In the genomic region with DNA sequence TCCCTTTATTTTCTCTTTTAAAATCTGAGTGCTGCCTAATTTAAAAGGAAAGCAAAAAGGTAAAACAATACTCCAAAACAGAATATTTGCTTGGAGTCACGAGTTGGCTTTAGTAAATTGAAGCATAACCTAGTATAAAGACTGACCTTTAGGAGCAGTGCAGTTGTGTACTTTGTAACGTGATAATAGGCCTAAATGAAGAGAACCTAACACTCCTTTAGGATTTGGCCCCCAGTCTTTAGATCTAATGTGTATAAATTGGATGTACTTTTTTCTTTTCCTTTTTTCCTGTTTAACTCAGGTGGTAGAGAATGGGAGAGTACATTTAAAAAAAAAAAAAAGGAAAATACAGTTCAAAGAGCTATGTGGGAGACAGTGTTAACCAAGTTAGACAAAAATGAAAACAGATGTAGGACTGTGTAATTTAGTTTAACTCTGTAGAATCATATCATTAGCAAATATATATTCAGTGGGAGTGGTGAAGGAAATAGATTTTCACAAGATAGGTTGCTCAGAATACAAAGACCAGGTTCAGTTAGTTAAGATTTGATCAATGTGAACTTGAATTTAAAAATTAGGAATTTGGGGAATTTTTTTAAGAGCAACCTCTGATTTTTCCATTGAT, we compare ENCODE assay signal across 1 cellular context.
TF ChIP-seq lines count a peak whose summit lies in the region.

No MANE protein-coding gene starts in this region.

TF ChIP-seq in HepG2, 621 proteins besides CTCF, POLR2A, EP300 and RAD21 (continued from another document and continues in another):
- TF ChIP-seq, protein P1, sequence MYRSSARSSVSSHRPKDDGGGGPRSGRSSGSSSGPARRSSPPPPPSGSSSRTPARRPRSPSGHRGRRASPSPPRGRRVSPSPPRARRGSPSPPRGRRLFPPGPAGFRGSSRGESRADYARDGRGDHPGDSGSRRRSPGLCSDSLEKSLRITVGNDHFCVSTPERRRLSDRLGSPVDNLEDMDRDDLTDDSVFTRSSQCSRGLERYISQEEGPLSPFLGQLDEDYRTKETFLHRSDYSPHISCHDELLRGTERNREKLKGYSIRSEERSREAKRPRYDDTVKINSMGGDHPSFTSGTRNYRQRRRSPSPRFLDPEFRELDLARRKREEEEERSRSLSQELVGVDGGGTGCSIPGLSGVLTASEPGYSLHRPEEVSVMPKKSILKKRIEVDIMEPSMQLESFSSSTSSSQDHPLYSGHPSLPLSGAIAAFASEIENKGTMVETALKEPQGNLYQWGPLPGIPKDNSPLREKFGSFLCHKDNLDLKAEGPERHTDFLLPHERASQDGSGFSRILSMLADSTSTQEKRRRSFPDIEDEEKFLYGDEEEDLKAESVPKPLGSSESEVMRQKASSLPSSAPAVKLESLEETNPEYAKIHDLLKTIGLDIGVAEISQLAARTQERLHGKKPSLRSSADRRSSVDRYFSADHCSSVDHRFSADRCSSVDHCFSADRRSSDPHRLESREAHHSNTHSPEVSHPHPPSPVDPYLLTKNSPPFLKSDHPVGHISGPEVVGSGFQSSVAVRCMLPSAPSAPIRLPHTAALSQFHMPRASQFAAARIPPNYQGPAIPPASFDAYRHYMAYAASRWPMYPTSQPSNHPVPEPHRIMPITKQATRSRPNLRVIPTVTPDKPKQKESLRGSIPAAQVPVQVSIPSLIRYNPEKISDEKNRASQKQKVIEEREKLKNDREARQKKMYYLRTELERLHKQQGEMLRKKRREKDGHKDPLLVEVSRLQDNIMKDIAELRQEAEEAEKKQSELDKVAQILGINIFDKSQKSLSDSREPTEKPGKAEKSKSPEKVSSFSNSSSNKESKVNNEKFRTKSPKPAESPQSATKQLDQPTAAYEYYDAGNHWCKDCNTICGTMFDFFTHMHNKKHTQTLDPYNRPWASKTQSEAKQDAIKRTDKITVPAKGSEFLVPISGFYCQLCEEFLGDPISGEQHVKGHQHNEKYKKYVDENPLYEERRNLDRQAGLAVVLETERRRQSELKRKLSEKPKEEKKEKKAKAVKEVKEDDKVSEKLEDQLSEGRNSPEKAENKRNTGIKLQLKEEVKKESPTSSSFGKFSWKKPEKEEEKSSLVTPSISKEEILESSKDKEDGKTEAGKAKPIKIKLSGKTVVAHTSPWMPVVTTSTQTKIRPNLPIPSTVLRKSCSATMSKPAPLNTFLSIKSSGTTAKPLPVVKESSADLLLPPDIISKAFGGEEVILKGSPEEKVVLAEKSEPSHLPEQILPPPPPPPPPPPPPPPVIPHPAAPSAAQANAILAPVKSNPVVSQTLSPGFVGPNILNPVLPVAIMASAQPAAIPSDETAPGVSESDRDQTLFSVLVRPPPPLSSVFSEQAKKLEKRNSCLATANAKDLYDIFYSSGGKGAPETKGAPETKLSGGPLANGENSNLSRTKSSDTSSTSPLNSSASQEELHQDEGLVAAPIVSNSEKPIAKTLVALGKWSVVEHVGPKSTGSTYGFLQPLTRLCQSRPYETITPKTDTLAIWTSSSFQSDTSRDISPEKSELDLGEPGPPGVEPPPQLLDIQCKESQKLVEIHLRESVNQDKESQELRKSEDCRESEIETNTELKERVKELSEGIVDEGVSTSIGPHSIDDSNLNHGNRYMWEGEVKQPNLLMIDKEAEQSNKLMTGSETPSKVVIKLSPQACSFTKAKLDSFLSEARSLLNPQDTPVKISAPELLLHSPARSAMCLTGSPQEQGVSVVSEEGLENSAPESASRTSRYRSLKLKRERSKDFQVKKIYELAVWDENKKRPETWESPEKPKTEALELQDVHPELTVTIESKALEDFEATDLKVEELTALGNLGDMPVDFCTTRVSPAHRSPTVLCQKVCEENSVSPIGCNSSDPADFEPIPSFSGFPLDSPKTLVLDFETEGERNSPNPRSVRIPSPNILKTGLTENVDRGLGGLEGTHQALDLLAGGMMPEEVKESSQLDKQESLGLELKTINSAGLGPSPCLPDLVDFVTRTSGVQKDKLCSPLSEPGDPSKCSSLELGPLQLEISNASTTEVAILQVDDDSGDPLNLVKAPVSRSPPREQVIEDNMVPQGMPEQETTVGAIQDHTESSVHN (CRISPR knock-in tag; IDR thresholded peaks at IDR 0.05), result no peak
- TF ChIP-seq, protein P2, sequence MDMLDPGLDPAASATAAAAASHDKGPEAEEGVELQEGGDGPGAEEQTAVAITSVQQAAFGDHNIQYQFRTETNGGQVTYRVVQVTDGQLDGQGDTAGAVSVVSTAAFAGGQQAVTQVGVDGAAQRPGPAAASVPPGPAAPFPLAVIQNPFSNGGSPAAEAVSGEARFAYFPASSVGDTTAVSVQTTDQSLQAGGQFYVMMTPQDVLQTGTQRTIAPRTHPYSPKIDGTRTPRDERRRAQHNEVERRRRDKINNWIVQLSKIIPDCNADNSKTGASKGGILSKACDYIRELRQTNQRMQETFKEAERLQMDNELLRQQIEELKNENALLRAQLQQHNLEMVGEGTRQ (IDR thresholded peaks at IDR 0.05; ENCODE audit: low read depth, low read length), result no peak
- TF ChIP-seq, protein P2 (CRISPR knock-in tag; IDR thresholded peaks at IDR 0.05; ENCODE audit: borderline replicate concordance), result no peak
- TF ChIP-seq STAG1 (CRISPR knock-in tag; IDR thresholded peaks at IDR 0.05) (no peak), HBP1 (CRISPR knock-in tag; IDR thresholded peaks at IDR 0.05; ENCODE audit: low read depth) (no peak), TCF7 (IDR thresholded peaks at IDR 0.05; ENCODE audit: low read depth) (peak; percentile 35; the same call in 1 of the 2 replicates), ATF1 (CRISPR knock-in tag; IDR thresholded peaks at IDR 0.05) (no peak), ZNF275 (CRISPR knock-in tag; IDR thresholded peaks at IDR 0.05; ENCODE audit: borderline replicate concordance) (no peak), HHEX (CRISPR knock-in tag; IDR thresholded peaks at IDR 0.05) (no peak), ZNF44 (CRISPR knock-in tag; IDR thresholded peaks at IDR 0.05) (no peak), ZNF691 (CRISPR knock-in tag; IDR thresholded peaks at IDR 0.05; ENCODE audit: borderline replicate concordance, low read depth) (no peak), ZNF10 (CRISPR knock-in tag; IDR thresholded peaks at IDR 0.05; ENCODE audit: borderline replicate concordance, low read depth) (no peak), DR1 (CRISPR knock-in tag; IDR thresholded peaks at IDR 0.05) (no peak), ZNF562 (CRISPR knock-in tag; IDR thresholded peaks at IDR 0.05; ENCODE audit: borderline replicate concordance) (no peak), NR3C1 (CRISPR knock-in tag; IDR thresholded peaks at IDR 0.05) (no peak), NR2F2 (IDR thresholded peaks at IDR 0.05; ENCODE audit: borderline replicate concordance, low read depth) (no peak), TMF1 (CRISPR knock-in tag; IDR thresholded peaks at IDR 0.05; ENCODE audit: low read depth) (no peak), ETV6 (CRISPR knock-in tag; conservative IDR thresholded peaks at IDR 0.05) (no peak), RXRB (CRISPR knock-in tag; IDR thresholded peaks at IDR 0.05; ENCODE audit: borderline replicate concordance) (peak; percentile 32; the same call in 1 of the 2 replicates), FOXP4 (CRISPR knock-in tag; IDR thresholded peaks at IDR 0.05) (peak; percentile 59; the same call in 1 of the 2 replicates), MBNL3 (CRISPR knock-in tag; conservative IDR thresholded peaks at IDR 0.05) (no peak), TAF15 (IDR thresholded peaks at IDR 0.05; ENCODE audit: low read depth, low read length, poor library complexity, severe bottlenecking) (no peak), SP1 (IDR thresholded peaks at IDR 0.05) (no peak), SP1 (CRISPR knock-in tag; IDR thresholded peaks at IDR 0.05) (no peak), HNF1A (IDR thresholded peaks at IDR 0.05; ENCODE audit: low read depth) (no peak), HNF1A (CRISPR knock-in tag; IDR thresholded peaks at IDR 0.05; ENCODE audit: borderline replicate concordance) (no peak), RNF2 (conservative IDR thresholded peaks at IDR 0.05; ENCODE audit: low read depth) (no peak), GPN1 (CRISPR knock-in tag; IDR thresholded peaks at IDR 0.05; ENCODE audit: borderline replicate concordance) (no peak), ZC3H4 (CRISPR knock-in tag; IDR thresholded peaks at IDR 0.05; ENCODE audit: borderline replicate concordance) (no peak), ZNF205 (CRISPR knock-in tag; IDR thresholded peaks at IDR 0.05) (no peak), HNF4A (CRISPR knock-in tag; IDR thresholded peaks at IDR 0.05) (peak; percentile 48; the same call in 1 of the 2 replicates)
- TF ChIP-seq, protein P3, sequence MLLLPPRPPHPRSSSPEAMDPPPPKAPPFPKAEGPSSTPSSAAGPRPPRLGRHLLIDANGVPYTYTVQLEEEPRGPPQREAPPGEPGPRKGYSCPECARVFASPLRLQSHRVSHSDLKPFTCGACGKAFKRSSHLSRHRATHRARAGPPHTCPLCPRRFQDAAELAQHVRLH (CRISPR knock-in tag; IDR thresholded peaks at IDR 0.05; ENCODE audit: borderline replicate concordance, low read depth), result no peak
